ENCODE assay signal across 8 cellular contexts in genomic region chr7:137961200-137962177, GRCh38. TPM values are rescaled to one million over a fixed set of nuclear protein-coding genes. Genes with fewer than 3 reads are reported as not detected.
DNase-seq lines count a peak whose midpoint lies in the region; ATAC-seq and TF ChIP-seq lines count a peak whose summit lies in the region.

No MANE protein-coding gene starts in this region.

- ATAC-seq in GM18499 (IDR thresholded peaks at IDR 0.05; ENCODE audit: insufficient read depth, unreplicated experiment) (peak; percentile 75), GM21786 (IDR thresholded peaks at IDR 0.05; ENCODE audit: unreplicated experiment) (peak; percentile 59), mucosa of descending colon (peak; percentile 36), Right ventricle myocardium superior (ENCODE audit: poor library complexity) (no peak)

- H3K4me3 ChIP-seq in mucosa of descending colon = no peak overlapping the region

- no peaks in the 10 kb centered on the region for H3K9me3 ChIP-seq in mucosa of descending colon

- intact Hi-C loops in mucosa of descending colon (cut with DNase I, micrococcal nuclease) = no loop called here
- intact Hi-C loops in Right ventricle myocardium superior (cut with DNase I) = no loop called here

- no peaks in the 10 kb centered on the region for H3K36me3 ChIP-seq in mucosa of descending colon (ENCODE audit: low read depth)

- no peaks in the 10 kb centered on the region for H3K4me1 ChIP-seq in mucosa of descending colon (ENCODE audit: low read depth)

- DNase-seq in NCI-H69 (lab: John Stamatoyannopoulos, UW) = peak; percentile 25
- no peak for DNase-seq in mucosa of descending colon
- no peak for DNase-seq in NCI-H345 (lab: John Stamatoyannopoulos, UW)
- DNase-seq in NCI-H1694 treated with DMSO at 0.1 percent for 48 hours (lab: John Stamatoyannopoulos, UW) = no peak
- no peak for DNase-seq in activated gamma-delta T cell treated with Interleukin-2 at 50 U/mL for 16 hours
- DNase-seq in Right ventricle myocardium superior = no peak

- no peak for TF ChIP-seq CTCF in mucosa of descending colon (IDR thresholded peaks at IDR 0.05)

RNA-seq across cellular contexts. Expression of gene CREB3L2, which starts 40.4 kb away (rescaled TPM):
- total RNA-seq in mucosa of descending colon (10 to 100 TPM; 15.8 to 54.3 (median 40.6) TPM), Right ventricle myocardium superior (18.1 TPM)
